In genomic region chr12:76083761-76084276, GRCh38 we compare ENCODE assay signal across 8 cellular contexts. TPM values are rescaled to one million over a fixed set of nuclear protein-coding genes. Genes with fewer than 3 reads are reported as not detected.
DNase-seq lines count a peak whose midpoint lies in the region; ATAC-seq, FAIRE-seq and TF ChIP-seq lines count a peak whose summit lies in the region.

No MANE protein-coding gene starts in this region.

- peak overlapping the region; percentile 82 to 86 for H3K4me3 ChIP-seq in cardiac fibroblast (replicated peaks in 1 of 2; ENCODE audit: low read depth in 2 of 2, low read length in 2 of 2)

- no peak for TF ChIP-seq CTCF in cardiac fibroblast (IDR thresholded peaks at IDR 0.05; ENCODE audit: low read depth, low read length)

- DNase-seq in GM12891 (ENCODE audit: insufficient read length, low spot score) (peak; percentile 50), NCI-H146 treated with DMSO at 0.1 percent for 48 hours (lab: John Stamatoyannopoulos, UW; ENCODE audit: unreplicated experiment) (peak; percentile 30), cardiac fibroblast (ENCODE audit: low read depth in 2 of 2) (peak; percentile 63 to 80), inferior parietal cortex (ENCODE audit: extremely low spot score) (peak; percentile 54), cortex of kidney (lab: John Stamatoyannopoulos, UW) (no peak)
- DNase-seq in activated CD4-positive, CD25-positive, alpha-beta regulatory T cell (lab: John Stamatoyannopoulos, UW) = peak; percentile 37 to 61 (median 56)
- DNase-seq in stimulated activated CD4-positive, alpha-beta T cell treated with anti-CD3 and anti-CD28 coated beads, Interleukin-12 subunit alpha, Interleukin-12 subunit beta, amount 100 ng/mL, for 4 hours = peak; percentile 81

- no peak; the same call in 1 of the 2 replicates for TF ChIP-seq POLR2A in GM12891 (IDR thresholded peaks at IDR 0.05; ENCODE audit: low read depth, low read length)

- peak; percentile 57 for FAIRE-seq in GM12891 (lab: Jason Lieb, UNC)

- peak; percentile 32 for ATAC-seq in HG02678 (IDR thresholded peaks at IDR 0.05; ENCODE audit: unreplicated experiment)

TF ChIP-seq in GM12891, 5 proteins besides CTCF, POLR2A, EP300 and RAD21:
- TF ChIP-seq POLR2AphosphoS5 (IDR thresholded peaks at IDR 0.05; ENCODE audit: low read depth, low read length) = peak; percentile 66
- no peak for TF ChIP-seq PAX5 (IDR thresholded peaks at IDR 0.05; ENCODE audit: insufficient read depth, low read length, severe bottlenecking)
- TF ChIP-seq TAF1 (IDR thresholded peaks at IDR 0.05; ENCODE audit: low read depth, low read length) = no peak
- TF ChIP-seq SPI1 (IDR thresholded peaks at IDR 0.05; ENCODE audit: low read depth, low read length) = no peak
- no peak for TF ChIP-seq POU2F2 (IDR thresholded peaks at IDR 0.05; ENCODE audit: low read depth, low read length)
TF ChIP-seq in GM12891: peak in this region for 1.

RNA-seq across cellular contexts. Expression of gene NAP1L1, which starts 0.7 kb away (rescaled TPM):
- 723 TPM for polyA plus RNA-seq in GM12891 (2012; ENCODE audit: low read depth, missing spikeins)

RNA-seq across cellular contexts. Expression of gene PHLDA1, which starts 52.2 kb away (rescaled TPM):
- polyA plus RNA-seq in GM12891 (2012; ENCODE audit: low read depth, missing spikeins) = 0.99 TPM
